23 cellular contexts compared by ENCODE assay signal in the genomic region with DNA sequence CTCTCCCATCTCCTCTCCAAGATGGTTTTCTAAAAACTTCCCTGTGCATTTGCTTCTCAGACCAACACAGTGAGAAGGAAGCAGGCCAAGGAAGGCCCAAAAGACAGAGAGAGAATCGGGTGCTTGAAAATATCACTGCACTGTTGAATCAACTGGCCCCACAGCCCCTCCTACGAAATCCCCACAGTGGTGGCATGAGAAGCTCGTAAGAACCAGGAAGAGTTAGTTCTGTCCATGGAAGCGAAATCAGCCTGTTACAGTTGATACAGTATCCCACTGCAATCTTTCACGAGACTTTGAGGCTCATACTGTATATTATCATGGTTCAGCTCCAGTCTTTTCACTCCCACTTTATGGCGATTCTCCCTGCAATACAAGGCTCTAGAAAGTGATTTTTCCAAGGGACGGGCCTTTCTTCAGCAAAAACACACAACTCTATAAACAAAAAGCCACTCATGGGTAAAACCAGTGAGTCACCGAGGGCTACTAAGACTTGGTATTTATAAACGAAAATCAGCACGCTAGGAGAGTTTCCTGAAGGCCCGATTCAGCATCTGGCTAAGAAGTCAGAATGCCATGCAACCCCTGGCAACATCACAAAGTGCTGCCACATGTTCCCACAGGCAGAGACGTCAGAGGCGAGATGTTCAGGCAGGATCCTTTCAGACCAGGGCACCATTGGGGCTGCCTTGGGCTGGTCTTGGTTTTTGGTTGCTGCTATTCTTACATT.
DNase-seq lines count a peak whose midpoint lies in the region; ATAC-seq and TF ChIP-seq lines count a peak whose summit lies in the region.
"Had no signal": no experiment of that assay in that cellular context is flagged by ENCODE, and none has a peak within 500 bp of the region (broad histone marks: within the 10 kb centered on the region; RNA-seq: fewer than 3 reads in every experiment).

No MANE protein-coding gene starts in this region.

- in situ Hi-C loops in astrocyte of the spinal cord (cut with HindIII; ENCODE audit: low sequenced_read_pairs): no loop called here

- H3K4me1 ChIP-seq in lower lobe of right lung: no peaks in the 10 kb centered on the region
- no peaks in the 10 kb centered on the region for H3K4me1 ChIP-seq in upper lobe of right lung
- H3K4me1 ChIP-seq: ascending aorta, right atrium auricular region had no signal

- intact Hi-C loops in lower lobe of right lung (cut with DNase I) (no loop called here), upper lobe of right lung (cut with DNase I) (no loop called here)

- TF ChIP-seq CTCF in AG09319 (IDR thresholded peaks at IDR 0.05; ENCODE audit: low read depth, low read length) (no peak), HFFc6 (IDR thresholded peaks at IDR 0.05) (no peak), astrocyte of the spinal cord (IDR thresholded peaks at IDR 0.05; ENCODE audit: low read depth, low read length) (no peak), kidney epithelial cell (IDR thresholded peaks at IDR 0.05; ENCODE audit: insufficient read depth, low read length, poor library complexity, severe bottlenecking) (no peak), lower lobe of right lung (IDR thresholded peaks at IDR 0.05) (no peak), glutamatergic neuron (IDR thresholded peaks at IDR 0.05; ENCODE audit: partially characterized antibody, unreplicated experiment) (no peak), upper lobe of right lung (IDR thresholded peaks at IDR 0.05) (no peak)

- H3K36me3 Mint-ChIP-seq in HFFc6 (ENCODE audit: low read depth): no peaks in the 10 kb centered on the region
- peaks cover 7% of the 10 kb centered on the region for H3K36me3 Mint-ChIP-seq in glutamatergic neuron (ENCODE audit: unreplicated experiment)

- H3K27ac Mint-ChIP-seq in HFFc6 (no peak overlapping the region; the same call in 1 of the 2 replicates), glutamatergic neuron (ENCODE audit: unreplicated experiment) (no peak overlapping the region)
- H3K27ac Mint-ChIP-seq: dendritic cell treated with granulocyte-macrophage colony-stimulating factor and Interleukin-4, amounts not matched to agents 40 ng/mL and 50 ng/mL, for 4 days; T-helper 2 cell treated with Interferon-gamma antibody and Interleukin-4, amounts not matched to agents 5 μg/mL and 100 μg/mL, for 36 hours had no signal

- H3K27ac ChIP-seq in lower lobe of right lung (no peak overlapping the region), upper lobe of right lung (no peak overlapping the region)
- H3K27ac ChIP-seq: ascending aorta, C4-2B, neutrophil, right atrium auricular region had no signal

- peak; percentile 95 for DNase-seq in AG09319 (ENCODE audit: extremely low read depth, low read depth)
- peak; percentile 29 for DNase-seq in HFFc6
- peak; percentile 5 for DNase-seq in astrocyte of the spinal cord (ENCODE audit: low read depth, low spot score)
- peak; percentile 1 for DNase-seq in kidney epithelial cell (ENCODE audit: low read depth)
- DNase-seq in lower lobe of right lung: no peak
- DNase-seq in DMS153 treated with DMSO at 0.1 percent for 48 hours (lab: John Stamatoyannopoulos, UW; ENCODE audit: unreplicated experiment): no peak
- no peak for DNase-seq in glutamatergic neuron
- no peak for DNase-seq in upper lobe of right lung
- DNase-seq: activated CD4-positive, alpha-beta T cell treated with anti-CD3 and anti-CD28 coated beads for 4 hours; activated CD8-positive, alpha-beta memory T cell treated with anti-CD3 and anti-CD28 coated beads, Interleukin-2, amount 50 U/mL, for 48 hours; DMS53; erythroblast; KBM-7; kidney glomerular epithelial cell; NCI-H1436; NCI-H446; SIG-M5 had no signal

- peaks cover 4% of the 10 kb centered on the region for H3K27me3 Mint-ChIP-seq in HFFc6 (ENCODE audit: insufficient read depth)
- H3K27me3 Mint-ChIP-seq in glutamatergic neuron (ENCODE audit: unreplicated experiment): peaks cover 15% of the 10 kb centered on the region
- H3K27me3 Mint-ChIP-seq: dendritic cell treated with granulocyte-macrophage colony-stimulating factor and Interleukin-4, amounts not matched to agents 40 ng/mL and 50 ng/mL, for 4 days had no signal

- H3K4me3 ChIP-seq in astrocyte of the spinal cord (ENCODE audit: low read depth, low read length) (no peak overlapping the region), kidney epithelial cell (ENCODE audit: low read depth, low read length) (no peak overlapping the region), lower lobe of right lung (no peak overlapping the region), upper lobe of right lung (no peak overlapping the region)
- H3K4me3 ChIP-seq: ascending aorta, right atrium auricular region had no signal

- H3K9me3 ChIP-seq in lower lobe of right lung (no peaks in the 10 kb centered on the region), upper lobe of right lung (no peaks in the 10 kb centered on the region)
- H3K9me3 ChIP-seq: ascending aorta, neutrophil, right atrium auricular region had no signal

- H3K27me3 ChIP-seq in kidney epithelial cell (ENCODE audit: control insufficient read depth, insufficient read depth, low read length) (no peaks in the 10 kb centered on the region), lower lobe of right lung (ENCODE audit: low read depth) (no peaks in the 10 kb centered on the region), upper lobe of right lung (no peaks in the 10 kb centered on the region)
- H3K27me3 ChIP-seq: ascending aorta, neutrophil, right atrium auricular region had no signal

- H3K4me1 Mint-ChIP-seq in HFFc6 (ENCODE audit: low read depth) (no peaks in the 10 kb centered on the region; the same call in 1 of the 2 replicates), glutamatergic neuron (ENCODE audit: low read depth, unreplicated experiment) (peaks cover 12% of the 10 kb centered on the region)

- H3K9me3 Mint-ChIP-seq in HFFc6 (peaks cover 17% of the 10 kb centered on the region), glutamatergic neuron (ENCODE audit: unreplicated experiment) (peaks cover 6% of the 10 kb centered on the region)
- H3K9me3 Mint-ChIP-seq: dendritic cell treated with granulocyte-macrophage colony-stimulating factor and Interleukin-4, amounts not matched to agents 40 ng/mL and 50 ng/mL, for 4 days; T-helper 2 cell treated with Interferon-gamma antibody and Interleukin-4, amounts not matched to agents 5 μg/mL and 100 μg/mL, for 36 hours had no signal

- no peak overlapping the region for H3K4me3 Mint-ChIP-seq in HFFc6
- H3K4me3 Mint-ChIP-seq in glutamatergic neuron (ENCODE audit: unreplicated experiment): no peak overlapping the region
- H3K4me3 Mint-ChIP-seq: dendritic cell treated with granulocyte-macrophage colony-stimulating factor and Interleukin-4, amounts not matched to agents 40 ng/mL and 50 ng/mL, for 4 days; T-helper 2 cell treated with Interferon-gamma antibody and Interleukin-4, amounts not matched to agents 5 μg/mL and 100 μg/mL, for 36 hours had no signal

- no peaks in the 10 kb centered on the region for H3K36me3 ChIP-seq in kidney epithelial cell (ENCODE audit: control insufficient read depth, insufficient read depth, low read length)
- no peaks in the 10 kb centered on the region for H3K36me3 ChIP-seq in lower lobe of right lung
- no peaks in the 10 kb centered on the region for H3K36me3 ChIP-seq in upper lobe of right lung
- H3K36me3 ChIP-seq: ascending aorta, neutrophil, right atrium auricular region had no signal

- no peak for ATAC-seq in lower lobe of right lung
- ATAC-seq in upper lobe of right lung: no peak

Comparison
In these comparisons a context has a peak if more than half of its experiments do, and no peak if none do; other contexts are left out.
1. DNase-seq: peak in AG09319 (single experiment), HFFc6 (single experiment), astrocyte of the spinal cord (single experiment) and kidney epithelial cell (single experiment); none in lower lobe of right lung (single experiment), DMS153 treated with DMSO at 0.1 percent for 48 hours (single experiment), glutamatergic neuron (single experiment) and upper lobe of right lung (single experiment).